Comparison of ENCODE assay signal across 28 cellular contexts in genomic region chr11:117453886-117454563, GRCh38.
"Had no signal": no experiment of that assay in that cellular context is flagged by ENCODE, and none has a peak within 500 bp of the region (broad histone marks: within the 10 kb centered on the region; RNA-seq: fewer than 3 reads in every experiment).

No MANE protein-coding gene starts in this region.

- H3K4me1 Mint-ChIP-seq: mesothelial cell of epicardium; naive B cell; naive thymus-derived CD8-positive, alpha-beta T cell had no signal

- H3K27ac Mint-ChIP-seq: dendritic cell treated with granulocyte-macrophage colony-stimulating factor and Interleukin-4, amounts not matched to agents 40 ng/mL and 50 ng/mL, for 4 days; effector memory CD8-positive, alpha-beta T cell; endodermal cell; mesothelial cell of epicardium; naive B cell; naive thymus-derived CD8-positive, alpha-beta T cell had no signal

- H3K4me3 Mint-ChIP-seq: dendritic cell treated with granulocyte-macrophage colony-stimulating factor and Interleukin-4, amounts not matched to agents 40 ng/mL and 50 ng/mL, for 4 days; effector memory CD8-positive, alpha-beta T cell; endodermal cell; mesothelial cell of epicardium; naive thymus-derived CD8-positive, alpha-beta T cell had no signal

- ATAC-seq: effector memory CD8-positive, alpha-beta T cell; esophagus mucosa; gastrocnemius medialis; heart right ventricle; left cardiac atrium; left lung; left ventricle myocardium superior; lower lobe of right lung; mucosa of descending colon; naive thymus-derived CD8-positive, alpha-beta T cell had no signal

- H3K27me3 ChIP-seq: gastrocnemius medialis, heart right ventricle, left lung had no signal

- FAIRE-seq: endometrium, islet of Langerhans, keratinocyte had no signal

- DNase-seq: cortex of kidney; effector CD8-positive, alpha-beta T cell; effector memory CD8-positive, alpha-beta T cell; endodermal cell; erythroblast; esophagus squamous epithelium; foreskin fibroblast; foreskin melanocyte; gastrocnemius medialis; glutamatergic neuron; head of caudate nucleus; heart right ventricle; hippocampal formation; left cardiac atrium; left lung; left ventricle myocardium superior; lower lobe of right lung; mesenchymal stem cell; mucosa of descending colon; naive B cell; naive thymus-derived CD8-positive, alpha-beta T cell had no signal

- H3K27ac ChIP-seq: epithelial cell of prostate, esophagus squamous epithelium, gastrocnemius medialis, heart right ventricle, left lung, lower lobe of right lung had no signal

- H3K4me1 ChIP-seq: esophagus squamous epithelium, gastrocnemius medialis, heart right ventricle, left lung, lower lobe of right lung had no signal

- H3K36me3 ChIP-seq: esophagus squamous epithelium, gastrocnemius medialis, left lung, lower lobe of right lung had no signal

- H3K4me3 ChIP-seq: esophagus squamous epithelium, gastrocnemius medialis, heart right ventricle, left lung, lower lobe of right lung, mucosa of descending colon had no signal

- H3K9me3 ChIP-seq: mucosa of descending colon had no signal
